Comparison of ENCODE assay signal across 18 cellular contexts in the genomic region with DNA sequence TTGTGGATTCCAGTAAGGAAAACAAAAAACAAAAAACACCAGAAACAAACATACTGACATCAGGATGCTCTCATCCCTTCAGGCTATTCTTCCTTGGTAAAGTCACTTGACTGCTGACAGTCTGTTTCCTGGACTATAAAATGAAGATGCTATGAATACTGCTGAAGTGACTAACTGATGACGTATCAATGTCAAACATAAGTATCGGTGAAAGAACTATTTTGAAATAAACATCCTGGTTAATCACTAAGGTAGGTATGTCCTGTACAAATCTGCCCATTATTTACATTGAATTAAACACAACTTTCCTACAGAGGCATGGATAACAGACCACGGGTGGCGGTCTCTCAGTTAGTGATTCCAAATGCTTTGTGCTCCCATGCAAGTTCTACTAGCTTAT. TPM values are rescaled to one million over a fixed set of nuclear protein-coding genes. Genes with fewer than 3 reads are reported as not detected.
DNase-seq lines count a peak whose midpoint lies in the region; ATAC-seq, FAIRE-seq and TF ChIP-seq lines count a peak whose summit lies in the region.
"Had no signal": no experiment of that assay in that cellular context is flagged by ENCODE, and none has a peak within 500 bp of the region (broad histone marks: within the 10 kb centered on the region; RNA-seq: fewer than 3 reads in every experiment).

No MANE protein-coding gene starts in this region.

- H3K4me3 ChIP-seq in AG04450 (ENCODE audit: low read depth, low read length) (no peak overlapping the region), astrocyte (ENCODE audit: insufficient read depth, low read depth, low read length) (no peak overlapping the region), foreskin fibroblast (ENCODE audit: low read depth in 1 of 2, low read length in 2 of 2) (no peak overlapping the region)
- H3K4me3 ChIP-seq: HAP-1, Peyer's patch, upper lobe of left lung had no signal

- H3K36me3 Mint-ChIP-seq in astrocyte (ENCODE audit: low read depth, unreplicated experiment) = peaks cover 15% of the 10 kb centered on the region

- no peaks in the 10 kb centered on the region for H3K27me3 Mint-ChIP-seq in astrocyte (ENCODE audit: low read depth, unreplicated experiment)

- no peak overlapping the region for H2AFZ ChIP-seq in astrocyte (ENCODE audit: low read depth, low read length)

- H3K4me2 ChIP-seq in astrocyte (ENCODE audit: low read length) = no peak overlapping the region

- H3K4me1 Mint-ChIP-seq in astrocyte (ENCODE audit: low read depth, unreplicated experiment) = peaks cover 3% of the 10 kb centered on the region
- H3K4me1 Mint-ChIP-seq: WTC11 had no signal

- H3K79me2 ChIP-seq in astrocyte (ENCODE audit: insufficient read depth, low read length) = no peaks in the 10 kb centered on the region

- FAIRE-seq in astrocyte (lab: Jason Lieb, UNC) = peak; percentile 88
- FAIRE-seq: D721Med had no signal

- no peak overlapping the region for H3K27ac Mint-ChIP-seq in astrocyte (ENCODE audit: unreplicated experiment)
- H3K27ac Mint-ChIP-seq: activated T-helper 2 cell treated with anti-CD3 and anti-CD28 coated beads, Interferon-gamma antibody, Interleukin-2, Interleukin-4, amounts not matched to agents 10 μg/mL and 5 μg/mL and 100 μg/mL, durations not matched to agents 14 hours and 24 hours and 36 hours; WTC11 had no signal

- no peaks in the 10 kb centered on the region for H3K27me3 ChIP-seq in AG04450 (ENCODE audit: control insufficient read depth, insufficient read depth, low read length)
- no peaks in the 10 kb centered on the region for H3K27me3 ChIP-seq in astrocyte (ENCODE audit: insufficient read depth, low read length)
- H3K27me3 ChIP-seq: Peyer's patch, upper lobe of left lung had no signal

- DNase-seq in AG04450 (ENCODE audit: low read depth, low spot score) = peak; percentile 81
- peak; percentile 80 for DNase-seq in HS-5 (ENCODE audit: low read depth)
- DNase-seq in astrocyte (ENCODE audit: low read depth) = peak; percentile 71
- DNase-seq in foreskin fibroblast = peak; percentile 67 to 77
- DNase-seq in NCI-H1694 (lab: John Stamatoyannopoulos, UW) = no peak
- DNase-seq: NCI-H1092; NCI-H82; Peyer's patch; stimulated activated CD4-positive, alpha-beta T cell treated with anti-CD3 and anti-CD28 coated beads, Interleukin-15, amount 100 ng/mL, for 24 hours; stimulated activated naive CD8-positive, alpha-beta T cell treated with anti-CD3 and anti-CD28 coated beads, Interleukin-15, Interleukin-2, amounts not matched to agents 100 U/mL and 50 U/mL, for 24 hours; upper lobe of left lung had no signal

- ATAC-seq in HG03520 (IDR thresholded peaks at IDR 0.05; ENCODE audit: unreplicated experiment) = no peak
- no peak for ATAC-seq in HG03175 (IDR thresholded peaks at IDR 0.05; ENCODE audit: unreplicated experiment)
- ATAC-seq in HG03139 (IDR thresholded peaks at IDR 0.05; ENCODE audit: unreplicated experiment) = no peak
- ATAC-seq: stimulated activated naive CD8-positive, alpha-beta T cell treated with anti-CD3 and anti-CD28 coated beads, Interleukin-15, Interleukin-2, amounts not matched to agents 100 U/mL and 50 U/mL, for 24 hours; WTC11 had no signal

- CTCF ChIA-PET in AG04450 (lab: Charles Lee) = interaction anchor here (0.8 to 1.4 kb wide), 2 partner anchors 23 to 93 kb away, joined by 3 to 4 read pairs; no protein-coding TSS in a partner anchor

- POLR2A ChIA-PET in AG04450 (lab: Yijun Ruan, JAX) = interaction anchor here (0.9 kb wide), 1 partner anchor 16 kb away, joined by 9 read pairs; no protein-coding TSS in a partner anchor

- no peak overlapping the region for H3K9ac ChIP-seq in astrocyte (ENCODE audit: low read length)

- H3K4me3 Mint-ChIP-seq in astrocyte (ENCODE audit: unreplicated experiment) = no peak overlapping the region
- H3K4me3 Mint-ChIP-seq: WTC11 had no signal

- H3K9me3 ChIP-seq in AG04450 (ENCODE audit: control insufficient read depth, insufficient read depth, low read length) (no peaks in the 10 kb centered on the region), astrocyte (ENCODE audit: insufficient read depth, low read depth, low read length) (no peaks in the 10 kb centered on the region)
- H3K9me3 ChIP-seq: HAP-1, Peyer's patch, upper lobe of left lung had no signal

- H3K27ac ChIP-seq in AG04450 (ENCODE audit: low read depth, low read length) = no peak overlapping the region
- no peak overlapping the region for H3K27ac ChIP-seq in astrocyte (ENCODE audit: low read depth, low read length)
- H3K27ac ChIP-seq: Peyer's patch, upper lobe of left lung had no signal

- no peaks in the 10 kb centered on the region for H3K4me1 ChIP-seq in astrocyte (ENCODE audit: insufficient read depth, low read length)

- TF ChIP-seq CTCF in AG04450 (IDR thresholded peaks at IDR 0.05; ENCODE audit: low read depth, low read length) = no peak
- TF ChIP-seq CTCF in astrocyte (IDR thresholded peaks at IDR 0.05; ENCODE audit: insufficient read depth, low read depth, low read length) = no peak
- TF ChIP-seq CTCF in foreskin fibroblast (IDR thresholded peaks at IDR 0.05; ENCODE audit: low read depth, low read length) = no peak

- H4K20me1 ChIP-seq in astrocyte (ENCODE audit: insufficient read depth, low read length) = peaks cover 4% of the 10 kb centered on the region

- H3K9me3 Mint-ChIP-seq in astrocyte (ENCODE audit: unreplicated experiment) = no peaks in the 10 kb centered on the region
- H3K9me3 Mint-ChIP-seq: activated T-helper 2 cell treated with anti-CD3 and anti-CD28 coated beads, Interferon-gamma antibody, Interleukin-2, Interleukin-4, amounts not matched to agents 10 μg/mL and 5 μg/mL and 100 μg/mL, durations not matched to agents 14 hours and 24 hours and 36 hours; WTC11 had no signal

- peaks cover 32% of the 10 kb centered on the region for H3K36me3 ChIP-seq in astrocyte (ENCODE audit: insufficient read depth, low read length)

RNA-seq across cellular contexts. Expression of gene CHAC1, which starts 45.9 kb away (rescaled TPM):
- polyA plus RNA-seq in AG04450 (2011; rRNA removed) = 106 and 154 TPM in 2 replicates
- polyA minus RNA-seq in AG04450 (2011; rRNA and poly(A)+ RNA removed) = 147 and 202 TPM in 2 replicates
- total RNA-seq in astrocyte = 55.9 and 70.8 TPM in 2 replicates
